ENCODE assay signal across 8 cellular contexts in the genomic region with DNA sequence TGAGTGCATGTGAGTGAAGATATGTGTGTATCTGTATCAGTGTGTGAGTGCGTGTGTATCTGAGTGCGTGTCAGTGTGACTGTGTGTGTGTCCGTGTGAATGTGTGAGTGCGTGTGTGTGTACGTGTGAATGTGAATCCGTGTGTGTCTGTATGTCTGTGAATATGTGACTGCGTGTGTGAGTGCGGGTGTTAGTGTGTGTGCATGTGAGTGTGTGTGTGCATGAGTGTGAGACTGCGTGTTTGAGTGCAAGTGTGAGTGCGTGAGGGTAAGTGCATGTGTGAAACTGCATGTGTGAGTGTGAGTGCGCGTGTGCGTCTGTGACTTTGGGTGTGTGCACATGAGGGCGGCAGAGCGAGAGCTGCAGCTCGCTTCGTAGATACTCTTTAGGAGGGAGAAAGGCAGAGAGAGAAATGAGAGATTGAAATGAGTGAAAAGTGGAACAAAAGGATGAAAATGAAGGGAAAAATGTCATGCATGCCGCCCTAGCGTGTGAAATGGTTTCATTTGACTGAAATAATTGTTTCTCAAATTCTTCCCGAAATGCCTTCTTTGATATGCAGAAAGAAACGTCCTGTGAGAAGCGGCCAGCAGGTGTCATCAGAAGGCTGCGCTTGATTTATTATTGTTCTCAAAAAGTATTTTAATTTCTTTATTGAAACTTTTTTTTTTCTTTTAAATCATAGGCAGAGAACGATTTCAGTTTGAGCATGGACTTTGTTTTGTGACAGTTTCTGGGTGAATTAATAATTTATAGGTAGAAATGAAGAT. TPM values are rescaled to one million over a fixed set of nuclear protein-coding genes. Genes with fewer than 3 reads are reported as not detected.
DNase-seq lines count a peak whose midpoint lies in the region; ATAC-seq and TF ChIP-seq lines count a peak whose summit lies in the region.

No MANE protein-coding gene starts in this region.

- H2AK5ac ChIP-seq in mesenchymal stem cell (ENCODE audit: low read length, severe bottlenecking), result no peak overlapping the region

- H3K4ac ChIP-seq in mesenchymal stem cell (ENCODE audit: low read depth in 1 of 2, low read length in 2 of 2), result no peak overlapping the region

- H3K14ac ChIP-seq in mesenchymal stem cell (ENCODE audit: low read length in 2 of 2), result peak overlapping the region in 1 of 2 experiments; percentile 95

- in situ Hi-C loops in astrocyte of the spinal cord (cut with HindIII; ENCODE audit: low sequenced_read_pairs), result no loop called here

- H3K27ac ChIP-seq in HEK293 (ENCODE audit: extremely low read depth, low read depth, low read length) (no peak overlapping the region), mesenchymal stem cell (ENCODE audit: low read length, poor library complexity, severe bottlenecking) (no peak overlapping the region)

- no peak overlapping the region for H3K4me3 Mint-ChIP-seq in Caco-2 (ENCODE audit: unreplicated experiment)

- POLR2A ChIA-PET in Caco-2 (lab: Charles Lee), result no interaction called here
- POLR2A ChIA-PET in HEK293 (lab: Yijun Ruan, JAX), result no interaction called here

- no TSS peak for BruUV-seq in Caco-2 (replicated peaks; lab: Mats Ljungman, UMichigan)

- no peaks in the 10 kb centered on the region for H3K36me3 Mint-ChIP-seq in Caco-2 (ENCODE audit: insufficient read depth, unreplicated experiment)

- H4K8ac ChIP-seq in mesenchymal stem cell (ENCODE audit: low read length), result peak overlapping the region; percentile 12

- no peak overlapping the region for H4K91ac ChIP-seq in mesenchymal stem cell (ENCODE audit: low read length)

- H3K4me1 ChIP-seq in Caco-2 (no peaks in the 10 kb centered on the region), HEK293 (ENCODE audit: control insufficient read depth, insufficient read depth, low read length) (no peaks in the 10 kb centered on the region; the same call in 1 of the 2 replicates), mesenchymal stem cell (ENCODE audit: control insufficient read depth, insufficient read depth, low read depth, low read length) (peaks cover 5% of the 10 kb centered on the region)

- H3K27me3 Mint-ChIP-seq in Caco-2 (ENCODE audit: insufficient read depth, unreplicated experiment), result no peaks in the 10 kb centered on the region

- no peak overlapping the region for H2AFZ ChIP-seq in mesenchymal stem cell (ENCODE audit: low read depth, low read length)

- TF ChIP-seq CTCF in Caco-2 (IDR thresholded peaks at IDR 0.05; ENCODE audit: insufficient read depth in 1 of 2, low read depth in 1 of 2, low read length in 1 of 2, severe bottlenecking in 1 of 2, unreplicated experiment in 1 of 2), result peak; percentile 11 to 29
- no peak for TF ChIP-seq CTCF in HEK293 (tag by site-specific recombination; IDR thresholded peaks at IDR 0.05)
- TF ChIP-seq CTCF in astrocyte of the spinal cord (IDR thresholded peaks at IDR 0.05; ENCODE audit: low read depth, low read length), result peak; percentile 46

- no peak overlapping the region for H2BK12ac ChIP-seq in mesenchymal stem cell (ENCODE audit: low read length in 2 of 2)

- no peak overlapping the region for H3K4me3 ChIP-seq in Caco-2 (ENCODE audit: low read depth, low read length)
- no peak overlapping the region for H3K4me3 ChIP-seq in HEK293 (ENCODE audit: low read depth, low read length)
- H3K4me3 ChIP-seq in astrocyte of the spinal cord (ENCODE audit: low read depth, low read length), result no peak overlapping the region
- H3K4me3 ChIP-seq in mesenchymal stem cell (ENCODE audit: insufficient read depth in 1 of 2, low read depth in 1 of 2, low read length in 2 of 2), result no peak overlapping the region

- H2BK5ac ChIP-seq in mesenchymal stem cell (ENCODE audit: low read depth, low read length, poor library complexity, severe bottlenecking), result no peak overlapping the region

- H3K36me3 ChIP-seq in Caco-2 (ENCODE audit: control insufficient read depth, insufficient read depth, low read length) (no peaks in the 10 kb centered on the region), HEK293 (ENCODE audit: control insufficient read depth in 2 of 2, insufficient read depth in 1 of 2, low read length in 2 of 2) (no peaks in the 10 kb centered on the region), mesenchymal stem cell (ENCODE audit: control insufficient read depth in 1 of 2, insufficient read depth in 2 of 2, low read depth in 1 of 2, low read length in 2 of 2) (no peaks in the 10 kb centered on the region)

- H3K9ac ChIP-seq in mesenchymal stem cell (ENCODE audit: low read length), result no peak overlapping the region

- no peak overlapping the region for H3K23ac ChIP-seq in mesenchymal stem cell (ENCODE audit: low read length in 2 of 2)

- H3K27ac Mint-ChIP-seq in Caco-2 (ENCODE audit: unreplicated experiment), result no peak overlapping the region

- H3K9me3 Mint-ChIP-seq in Caco-2 (ENCODE audit: unreplicated experiment), result no peaks in the 10 kb centered on the region

- no peak overlapping the region for H3K4me2 ChIP-seq in mesenchymal stem cell (ENCODE audit: low read length, poor library complexity, severe bottlenecking)

- H3K9me3 ChIP-seq in Caco-2 (no peaks in the 10 kb centered on the region), HEK293 (ENCODE audit: control insufficient read depth, insufficient read depth, low read depth, low read length) (no peaks in the 10 kb centered on the region), mesenchymal stem cell (ENCODE audit: control insufficient read depth, low read length) (no peaks in the 10 kb centered on the region)

- H3K79me1 ChIP-seq in mesenchymal stem cell (replicated peaks; ENCODE audit: low read length, poor library complexity, severe bottlenecking), result peaks cover 39% of the 10 kb centered on the region

- no peak overlapping the region for H2BK120ac ChIP-seq in mesenchymal stem cell (ENCODE audit: low read depth, low read length)

- DNase-seq in Caco-2 (no peak), astrocyte of the spinal cord (ENCODE audit: low read depth, low spot score) (no peak), mesenchymal stem cell (peak; percentile 23), DMS153 (lab: John Stamatoyannopoulos, UW) (no peak), NCI-H146 treated with DMSO at 0.1 percent for 48 hours (lab: John Stamatoyannopoulos, UW; ENCODE audit: unreplicated experiment) (no peak)

- H2BK15ac ChIP-seq in mesenchymal stem cell (ENCODE audit: low read depth, poor library complexity, severe bottlenecking), result no peak overlapping the region

- H3K18ac ChIP-seq in mesenchymal stem cell (ENCODE audit: low read depth in 1 of 2, low read length in 2 of 2), result no peak overlapping the region

- ATAC-seq in GM19452 (IDR thresholded peaks at IDR 0.05; ENCODE audit: unreplicated experiment) (no peak), HG03025 (IDR thresholded peaks at IDR 0.05; ENCODE audit: low FRiP score, unreplicated experiment) (no peak)

- no peaks in the 10 kb centered on the region for H3K4me1 Mint-ChIP-seq in Caco-2 (ENCODE audit: low read depth, unreplicated experiment)

- intact Hi-C loops in Caco-2 (cut with micrococcal nuclease; ENCODE audit: unreplicated experiment), result no loop called here

- WGBS in mesenchymal stem cell, result 83% methylated on average over 23 of the region's 24 CpGs

- CTCF ChIA-PET in Caco-2 (lab: Charles Lee), result interaction anchor here (0.7 to 1.0 kb wide), 2 partner anchors 26 to 196 kb away, joined by 3 read pairs; no protein-coding TSS in a partner anchor
- CTCF ChIA-PET in HEK293 (lab: Yijun Ruan, JAX), result interaction anchor here (0.6 to 1.7 kb wide), 6 partner anchors 9 to 1632 kb away, joined by 3 to 6 read pairs (median 3); no protein-coding TSS in a partner anchor

- H3K27me3 ChIP-seq in Caco-2 (replicated peaks; ENCODE audit: control insufficient read depth, insufficient read depth, low read length) (no peaks in the 10 kb centered on the region), mesenchymal stem cell (ENCODE audit: control insufficient read depth in 1 of 2, insufficient read depth in 1 of 2, low read length in 2 of 2) (no peaks in the 10 kb centered on the region)

TF ChIP-seq in HEK293, 187 proteins besides CTCF, POLR2A, EP300 and RAD21:
- TF ChIP-seq ZBTB8A (tag by site-specific recombination; IDR thresholded peaks at IDR 0.05) (no peak), ZNF792 (tag by site-specific recombination; IDR thresholded peaks at IDR 0.05) (no peak), ZNF654 (tag by site-specific recombination; IDR thresholded peaks at IDR 0.05; ENCODE audit: low read depth) (peak; percentile 16), PRDM1 (tag by site-specific recombination; IDR thresholded peaks at IDR 0.05) (peak; percentile 73), GLIS2 (tag by site-specific recombination; IDR thresholded peaks at IDR 0.05) (no peak)
- TF ChIP-seq, protein P1, sequence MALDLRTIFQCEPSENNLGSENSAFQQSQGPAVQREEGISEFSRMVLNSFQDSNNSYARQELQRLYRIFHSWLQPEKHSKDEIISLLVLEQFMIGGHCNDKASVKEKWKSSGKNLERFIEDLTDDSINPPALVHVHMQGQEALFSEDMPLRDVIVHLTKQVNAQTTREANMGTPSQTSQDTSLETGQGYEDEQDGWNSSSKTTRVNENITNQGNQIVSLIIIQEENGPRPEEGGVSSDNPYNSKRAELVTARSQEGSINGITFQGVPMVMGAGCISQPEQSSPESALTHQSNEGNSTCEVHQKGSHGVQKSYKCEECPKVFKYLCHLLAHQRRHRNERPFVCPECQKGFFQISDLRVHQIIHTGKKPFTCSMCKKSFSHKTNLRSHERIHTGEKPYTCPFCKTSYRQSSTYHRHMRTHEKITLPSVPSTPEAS (tag by site-specific recombination; IDR thresholded peaks at IDR 0.05), result peak; percentile 43
- TF ChIP-seq, protein P2, sequence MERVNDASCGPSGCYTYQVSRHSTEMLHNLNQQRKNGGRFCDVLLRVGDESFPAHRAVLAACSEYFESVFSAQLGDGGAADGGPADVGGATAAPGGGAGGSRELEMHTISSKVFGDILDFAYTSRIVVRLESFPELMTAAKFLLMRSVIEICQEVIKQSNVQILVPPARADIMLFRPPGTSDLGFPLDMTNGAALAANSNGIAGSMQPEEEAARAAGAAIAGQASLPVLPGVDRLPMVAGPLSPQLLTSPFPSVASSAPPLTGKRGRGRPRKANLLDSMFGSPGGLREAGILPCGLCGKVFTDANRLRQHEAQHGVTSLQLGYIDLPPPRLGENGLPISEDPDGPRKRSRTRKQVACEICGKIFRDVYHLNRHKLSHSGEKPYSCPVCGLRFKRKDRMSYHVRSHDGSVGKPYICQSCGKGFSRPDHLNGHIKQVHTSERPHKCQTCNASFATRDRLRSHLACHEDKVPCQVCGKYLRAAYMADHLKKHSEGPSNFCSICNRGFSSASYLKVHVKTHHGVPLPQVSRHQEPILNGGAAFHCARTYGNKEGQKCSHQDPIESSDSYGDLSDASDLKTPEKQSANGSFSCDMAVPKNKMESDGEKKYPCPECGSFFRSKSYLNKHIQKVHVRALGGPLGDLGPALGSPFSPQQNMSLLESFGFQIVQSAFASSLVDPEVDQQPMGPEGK (tag by site-specific recombination; IDR thresholded peaks at IDR 0.05), result no peak

RNA-seq across cellular contexts. Expression of a gene that starts 25.6 kb away (rescaled TPM):
- total RNA-seq in Caco-2 (2022), result 4.7 and 5.4 TPM in 2 replicates
- 3.3 TPM for polyA plus RNA-seq in mesenchymal stem cell (2013, experiment 1 of 2)
- 3.2 TPM for polyA plus RNA-seq in mesenchymal stem cell (2013, experiment 2 of 2)
